In the genomic region with DNA sequence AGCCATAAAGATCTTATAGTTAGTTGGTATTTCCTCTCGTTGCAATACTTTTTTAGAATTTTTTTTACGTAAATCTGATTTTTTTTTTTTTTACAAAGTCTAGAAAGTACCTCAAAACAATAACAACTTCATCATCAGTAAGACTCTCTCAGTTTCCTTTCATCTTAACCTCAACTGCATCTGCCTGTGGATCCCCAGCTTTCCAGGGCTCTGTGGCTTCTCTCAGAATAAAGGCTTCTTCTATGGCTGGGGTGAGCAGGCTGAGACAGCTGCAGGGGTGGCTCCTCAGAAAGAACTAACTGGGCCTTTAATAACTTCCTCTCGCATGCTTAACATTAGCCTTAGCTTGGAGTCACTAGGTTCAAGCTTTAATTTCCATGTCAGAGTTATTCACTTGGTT, we compare ENCODE assay signal across 9 cellular contexts. TPM values are rescaled to one million over a fixed set of nuclear protein-coding genes. Genes with fewer than 3 reads are reported as not detected.
A peak's percentile ranks its signal among the peaks of the same experiment; 100 is the strongest.
DNase-seq lines count a peak whose midpoint lies in the region; ATAC-seq and TF ChIP-seq lines count a peak whose summit lies in the region.
"Had no signal": no experiment of that assay in that cellular context is flagged by ENCODE, and none has a peak within 500 bp of the region (broad histone marks: within the 10 kb centered on the region; RNA-seq: fewer than 3 reads in every experiment).

No MANE protein-coding gene starts in this region.

- 84 to 90% (median 90%) methylated on average over 3 of the region's 3 CpGs for WGBS in heart left ventricle, 4 donors

- H3K9me2 ChIP-seq in PC-3 (replicated peaks; ENCODE audit: low read length): no peaks in the 10 kb centered on the region

- peaks cover 0 to 12% (median 0%) of the 10 kb centered on the region in 11 experiments; a peak in 4 of 22 replicates for H4K20me1 ChIP-seq in BLaER1 treated with 17β-estradiol and CSF1 and Interleukin-3, amounts not matched to agents 10 nM and 100 nM
- no peaks in the 10 kb centered on the region for H4K20me1 ChIP-seq in PC-3 (ENCODE audit: low read length)

- H3K36me3 ChIP-seq in BLaER1 treated with 17β-estradiol and CSF1 and Interleukin-3, amounts not matched to agents 10 nM and 100 nM: peaks cover 80 to 83% (median 81%) of the 10 kb centered on the region in 11 experiments
- H3K36me3 ChIP-seq in PC-3 (ENCODE audit: low read depth, low read length): peaks cover 6% of the 10 kb centered on the region; the same call in 1 of the 2 replicates
- peaks cover 0 to 26% (median 8%) of the 10 kb centered on the region in 9 donors for H3K36me3 ChIP-seq in heart left ventricle

- no peak overlapping the region for H3K27ac ChIP-seq in BLaER1 treated with 17β-estradiol and CSF1 and Interleukin-3, amounts not matched to agents 10 nM and 100 nM
- no peak overlapping the region for H3K27ac ChIP-seq in PC-3 (ENCODE audit: low read length)
- no peak overlapping the region for H3K27ac ChIP-seq in heart left ventricle

- H2AFZ ChIP-seq in PC-3 (ENCODE audit: low read length): no peak overlapping the region

- BruUV-seq in PC-3 (replicated peaks; lab: Mats Ljungman, UMichigan): no TSS peak

- no peak for TF ChIP-seq CTCF in PC-3 (conservative IDR thresholded peaks at IDR 0.05; ENCODE audit: low read depth, low read length)
- TF ChIP-seq CTCF in heart left ventricle (IDR thresholded peaks at IDR 0.05): no peak

- intact Hi-C loops in PC-3 (cut with micrococcal nuclease) (no loop called here), heart left ventricle (cut with DNase I) (no loop called here)

- H3K4me1 ChIP-seq in BLaER1 treated with 17β-estradiol and CSF1 and Interleukin-3, amounts not matched to agents 10 nM and 100 nM: peaks cover 0 to 24% (median 0%) of the 10 kb centered on the region in 10 experiments; a peak in 3 of 20 replicates
- no peaks in the 10 kb centered on the region for H3K4me1 ChIP-seq in PC-3 (ENCODE audit: insufficient read depth, low read length)
- H3K4me1 ChIP-seq in heart left ventricle: peaks cover 0 to 48% (median 27%) of the 10 kb centered on the region in 12 donors

- DNase-seq in activated CD4-positive, alpha-beta T cell treated with anti-CD3 and anti-CD28 coated beads for 4 hours: peak; percentile 35 to 40
- DNase-seq in activated naive CD4-positive, alpha-beta T cell treated with anti-CD3 and anti-CD28 coated beads, Interleukin-2, amount 50 U/mL, for 16 hours: peak; percentile 51
- DNase-seq in putamen (ENCODE audit: low spot score) (peak; percentile 25), dermis blood vessel endothelial cell (no peak), PC-3 (no peak), heart left ventricle (no peak)
- DNase-seq: occipital lobe had no signal

- CTCF ChIA-PET in PC-3 (lab: Charles Lee): no interaction called here

- no peaks in the 10 kb centered on the region for H3K79me2 ChIP-seq in PC-3 (ENCODE audit: low read length)

- no peaks in the 10 kb centered on the region for H3F3A ChIP-seq in PC-3 (ENCODE audit: low read length, unreplicated experiment)

- ATAC-seq in PC-3: no peak
- no peak for ATAC-seq in HG03520 (IDR thresholded peaks at IDR 0.05; ENCODE audit: unreplicated experiment)
- ATAC-seq in heart left ventricle: no peak

- TF ChIP-seq POLR2A in heart left ventricle (IDR thresholded peaks at IDR 0.05): no peak

- peak overlapping the region in 6 of 10 experiments; percentile 15 to 95 (median 56); a peak in 5 of 20 replicates for H3K4me3 ChIP-seq in BLaER1 treated with 17β-estradiol and CSF1 and Interleukin-3, amounts not matched to agents 10 nM and 100 nM
- H3K4me3 ChIP-seq in PC-3 (ENCODE audit: low read length) (no peak overlapping the region), heart left ventricle (no peak overlapping the region)

- no peaks in the 10 kb centered on the region for H3K27me3 ChIP-seq in BLaER1 treated with 17β-estradiol and CSF1 and Interleukin-3, amounts not matched to agents 10 nM and 100 nM
- no peaks in the 10 kb centered on the region for H3K27me3 ChIP-seq in PC-3 (ENCODE audit: low read length)
- no peaks in the 10 kb centered on the region for H3K27me3 ChIP-seq in heart left ventricle

- H3K9ac ChIP-seq in BLaER1 treated with 17β-estradiol and CSF1 and Interleukin-3, amounts not matched to agents 10 nM and 100 nM: no peak overlapping the region
- H3K9ac ChIP-seq in PC-3 (ENCODE audit: low read length): no peak overlapping the region

- peaks cover 82 to 94% (median 86%) of the 10 kb centered on the region in 11 experiments for H3K9me3 ChIP-seq in BLaER1 treated with 17β-estradiol and CSF1 and Interleukin-3, amounts not matched to agents 10 nM and 100 nM (replicated peaks in 1 of 11)
- H3K9me3 ChIP-seq in PC-3 (ENCODE audit: low read length) (peaks cover 19% of the 10 kb centered on the region; the same call in 1 of the 2 replicates), heart left ventricle (peaks cover 0 to 1% (median 0%) of the 10 kb centered on the region in 12 donors)

- no peak overlapping the region for H3K4me2 ChIP-seq in BLaER1 treated with 17β-estradiol and CSF1 and Interleukin-3, amounts not matched to agents 10 nM and 100 nM
- H3K4me2 ChIP-seq in PC-3 (ENCODE audit: low read length): no peak overlapping the region

- POLR2A ChIA-PET in PC-3 (lab: Charles Lee; ENCODE audit: unreplicated experiment): no interaction called here

RNA-seq across cellular contexts. Expression of a gene that starts 4.2 kb away (rescaled TPM):
- total RNA-seq in dermis blood vessel endothelial cell: 11.4 and 16.3 TPM in 2 replicates
- total RNA-seq in PC-3 (2014; rRNA removed): 2.4 TPM in 1 of 2 replicates, not detected in the other
- 10 to 100 TPM in 8 of 9 donors, 1 to 10 TPM in 1; 9.0 to 20.2 (median 11.6) TPM for total RNA-seq in heart left ventricle
- 1 to 10 TPM; 5.0 to 6.5 TPM for polyA plus RNA-seq in heart left ventricle

RNA-seq across cellular contexts. Expression of a gene that starts 48.3 kb away (rescaled TPM):
- total RNA-seq in dermis blood vessel endothelial cell (4.7 and 6.3 TPM in 2 replicates), PC-3 (2014; rRNA removed) (0.75 and 1.1 TPM in 2 replicates), heart left ventricle (10 to 100 TPM in 2 of 9 donors, 1 to 10 TPM in 7; 5.6 to 16.6 (median 8.1) TPM)
- 1 to 10 TPM; 3.8 to 5.5 TPM for polyA plus RNA-seq in heart left ventricle

Comparison
In these comparisons a context has a peak if more than half of its experiments do, and no peak if none do; other contexts are left out.
1. H3K4me3 ChIP-seq: peak in BLaER1 treated with 17β-estradiol and CSF1 and Interleukin-3, amounts not matched to agents 10 nM and 100 nM (6 of 10); none in PC-3 (single experiment) and heart left ventricle (0 of 12).
2. DNase-seq: peak in activated CD4-positive, alpha-beta T cell treated with anti-CD3 and anti-CD28 coated beads for 4 hours (2 of 2), activated naive CD4-positive, alpha-beta T cell treated with anti-CD3 and anti-CD28 coated beads, Interleukin-2, amount 50 U/mL, for 16 hours (single experiment) and putamen (single experiment); none in dermis blood vessel endothelial cell (single experiment), PC-3 (single experiment) and heart left ventricle (0 of 5).